Comparison of ENCODE assay signal across 8 cellular contexts in genomic region chr6:52497652-52498408, GRCh38.
DNase-seq lines count a peak whose midpoint lies in the region; ATAC-seq and TF ChIP-seq lines count a peak whose summit lies in the region.

No MANE protein-coding gene starts in this region.

- H3K9ac ChIP-seq in fibroblast of lung (ENCODE audit: insufficient read depth, low read length), result no peak overlapping the region

- no peak overlapping the region for H2AFZ ChIP-seq in fibroblast of lung (ENCODE audit: low read length)

- peak overlapping the region; percentile 21 for H3K27ac ChIP-seq in fibroblast of lung (ENCODE audit: insufficient read depth, low read length)

- no peaks in the 10 kb centered on the region for H3K27me3 ChIP-seq in fibroblast of lung (ENCODE audit: control insufficient read depth, insufficient read depth, low read length)

- peaks cover 18% of the 10 kb centered on the region for H3K36me3 ChIP-seq in fibroblast of lung (ENCODE audit: control insufficient read depth, insufficient read depth, low read length)

- H3K4me3 ChIP-seq in fibroblast of lung (replicated peaks in 1 of 4; ENCODE audit: control extremely low read depth in 1 of 4, insufficient read depth in 1 of 4, low read depth in 3 of 4, low read length in 4 of 4), result no peak overlapping the region

- no peaks in the 10 kb centered on the region for H4K20me1 ChIP-seq in fibroblast of lung (ENCODE audit: control insufficient read depth, extremely low read depth, insufficient read depth, low read length)

- no peaks in the 10 kb centered on the region for H3K79me2 ChIP-seq in fibroblast of lung (ENCODE audit: control insufficient read depth, insufficient read depth, low read length)

- intact Hi-C loops in posterior vena cava (cut with DNase I), result no loop called here

- H3K9me3 ChIP-seq in fibroblast of lung (ENCODE audit: control insufficient read depth, insufficient read depth, low read depth, low read length), result no peaks in the 10 kb centered on the region

- ATAC-seq in GM18508 (IDR thresholded peaks at IDR 0.05; ENCODE audit: insufficient read depth, unreplicated experiment) (peak; percentile 87), HG02610 (IDR thresholded peaks at IDR 0.05; ENCODE audit: unreplicated experiment) (peak; percentile 79)

- H3K4me2 ChIP-seq in fibroblast of lung (ENCODE audit: extremely low read depth, insufficient read depth, low read length), result no peak overlapping the region

- DNase-seq in NCI-H1436 (lab: John Stamatoyannopoulos, UW) (peak; percentile 71), fibroblast of lung (ENCODE audit: low read depth in 2 of 2) (peak; percentile 58 to 64), HuH-7.5 (ENCODE audit: low spot score) (no peak), posterior vena cava (ENCODE audit: low spot score) (no peak), NK-92 (lab: John Stamatoyannopoulos, UW; ENCODE audit: unreplicated experiment) (no peak)
- no peak for DNase-seq in stimulated activated naive CD4-positive, alpha-beta T cell treated with Interleukin-2 at 50 U/mL for 16 hours (lab: John Stamatoyannopoulos, UW)

- H3K4me1 ChIP-seq in fibroblast of lung (ENCODE audit: control insufficient read depth, extremely low read depth, insufficient read depth, low read length), result peaks cover 18% of the 10 kb centered on the region

- no peak for TF ChIP-seq CTCF in fibroblast of lung (conservative IDR thresholded peaks at IDR 0.05 in 1 of 2, IDR thresholded peaks at IDR 0.05 in 1 of 2; ENCODE audit: low read depth in 1 of 2, low read length in 2 of 2)

Comparison
In these comparisons a context has a peak if more than half of its experiments do, and no peak if none do; other contexts are left out.
1. DNase-seq: peak in NCI-H1436 (single experiment) and fibroblast of lung (2 of 2); none in HuH-7.5 (single experiment), stimulated activated naive CD4-positive, alpha-beta T cell treated with Interleukin-2 at 50 U/mL for 16 hours (single experiment), posterior vena cava (single experiment) and NK-92 (single experiment).